36 cellular contexts compared by ENCODE assay signal in genomic region chr1:48785869-48786268, GRCh38. TPM values are rescaled to one million over a fixed set of nuclear protein-coding genes. Genes with fewer than 3 reads are reported as not detected.
A peak's percentile ranks its signal among the peaks of the same experiment; 100 is the strongest.
DNase-seq lines count a peak whose midpoint lies in the region; ATAC-seq and TF ChIP-seq lines count a peak whose summit lies in the region.
"Had no signal": no experiment of that assay in that cellular context is flagged by ENCODE, and none has a peak within 500 bp of the region (broad histone marks: within the 10 kb centered on the region; RNA-seq: fewer than 3 reads in every experiment).

No MANE protein-coding gene starts in this region.

- H3K9me3 Mint-ChIP-seq in activated CD4-positive, alpha-beta T cell treated with anti-CD3 and anti-CD28 coated beads, Interleukin-2, amount 10 ng/mL, durations not matched to agents 24 days and 14 days: peaks cover 7% of the 10 kb centered on the region
- no peaks in the 10 kb centered on the region for H3K9me3 Mint-ChIP-seq in CD4-positive, alpha-beta T cell
- H3K9me3 Mint-ChIP-seq: activated B cell treated with CpG ODN at 0.5 μM for 24 hours had no signal

- CTCF ChIA-PET in CD4-positive, alpha-beta T cell (lab: Charles Lee): no interaction called here

- DNase-seq in activated CD4-positive, alpha-beta T cell treated with anti-CD3 and anti-CD28 coated beads, Interleukin-2, amount 10 ng/mL, durations not matched to agents 24 days and 14 days: no peak
- DNase-seq in activated CD4-positive, alpha-beta T cell treated with anti-CD3 and anti-CD28 coated beads, Interleukin-2, amount 50 U/mL, for 48 hours: no peak
- no peak for DNase-seq in stimulated activated naive CD8-positive, alpha-beta T cell treated with anti-CD3 and anti-CD28 coated beads, Interleukin-15, Interleukin-2, amounts not matched to agents 100 U/mL and 50 U/mL, for 24 hours
- DNase-seq in left ventricle myocardium superior (no peak), heart left ventricle (no peak)
- no peak for DNase-seq in CD4-positive, alpha-beta T cell
- DNase-seq: 8988T; activated B cell treated with CpG ODN at 0.5 μM for 24 hours; activated CD4-positive, alpha-beta T cell treated with anti-CD3 and anti-CD28 coated beads, Interleukin-2, amount 50 U/mL, for 4 hours; activated CD8-positive, alpha-beta memory T cell treated with anti-CD3 and anti-CD28 coated beads, Interleukin-2, amount 50 U/mL, for 4 hours; activated effector memory CD4-positive, alpha-beta T cell treated with anti-CD3 and anti-CD28 coated beads, Interleukin-2, amount 50 U/mL, for 16 hours; C1 segment of cervical spinal cord; COR-L47; DMS53; effector CD8-positive, alpha-beta T cell; hypothalamus; KG1; naive thymus-derived CD4-positive, alpha-beta T cell; NCI-H1092 treated with DMSO at 0.1 percent for 48 hours; NCI-H2081 treated with DMSO at 0.1 percent for 48 hours; NCI-H226; NCI-H526 treated with DMSO at 0.1 percent for 48 hours; NK-92 treated with Interleukin-12 subunit alpha and Interleukin-12 subunit beta, amount 100 ng/mL, for 24 hours; PC-3; stimulated activated CD4-positive, alpha-beta T cell treated with anti-CD3 and anti-CD28 coated beads, Interleukin-4, amount 100 ng/mL, for 1 hour had no signal

- H3K36me3 ChIP-seq in heart left ventricle: no peaks in the 10 kb centered on the region
- H3K36me3 ChIP-seq: neutrophil, prostate gland had no signal

- no peak overlapping the region for H3K4me3 Mint-ChIP-seq in activated CD4-positive, alpha-beta T cell treated with anti-CD3 and anti-CD28 coated beads, Interleukin-2, amount 10 ng/mL, durations not matched to agents 24 days and 14 days
- H3K4me3 Mint-ChIP-seq in CD4-positive, alpha-beta T cell: no peak overlapping the region
- H3K4me3 Mint-ChIP-seq: activated B cell treated with CpG ODN at 0.5 μM for 24 hours; naive thymus-derived CD4-positive, alpha-beta T cell; type B pancreatic cell had no signal

- H3K4me1 ChIP-seq in heart left ventricle: no peaks in the 10 kb centered on the region
- H3K4me1 ChIP-seq: prostate gland had no signal

- no peaks in the 10 kb centered on the region for H3K27me3 ChIP-seq in CD4-positive, alpha-beta T cell (ENCODE audit: control insufficient read depth, insufficient read depth, low read length)
- peaks cover 0 to 17% (median 0%) of the 10 kb centered on the region in 9 donors for H3K27me3 ChIP-seq in heart left ventricle
- H3K27me3 ChIP-seq: neutrophil had no signal

- H3K9me3 ChIP-seq in CD4-positive, alpha-beta T cell (ENCODE audit: control insufficient read depth, low read length): no peaks in the 10 kb centered on the region
- H3K9me3 ChIP-seq in heart left ventricle: no peaks in the 10 kb centered on the region
- H3K9me3 ChIP-seq: neutrophil, prostate gland had no signal

- peak; percentile 52 for ATAC-seq in HG02610 (IDR thresholded peaks at IDR 0.05; ENCODE audit: unreplicated experiment)
- peak; percentile 45 for ATAC-seq in HG03442 (IDR thresholded peaks at IDR 0.05; ENCODE audit: unreplicated experiment)
- ATAC-seq in stimulated activated naive CD8-positive, alpha-beta T cell treated with anti-CD3 and anti-CD28 coated beads, Interleukin-15, Interleukin-2, amounts not matched to agents 100 U/mL and 50 U/mL, for 24 hours: peak; percentile 32
- no peak for ATAC-seq in left ventricle myocardium superior
- no peak for ATAC-seq in CD4-positive, alpha-beta T cell (ENCODE audit: poor library complexity)
- no peak for ATAC-seq in heart left ventricle
- ATAC-seq: naive thymus-derived CD4-positive, alpha-beta T cell; PC-3; sciatic nerve had no signal

- 71 to 86% (median 81%) methylated on average over 1 of the region's 1 CpG for WGBS in heart left ventricle, 4 donors

- H3K27ac ChIP-seq in CD4-positive, alpha-beta T cell (ENCODE audit: low read depth, low read length): no peak overlapping the region
- no peak overlapping the region for H3K27ac ChIP-seq in heart left ventricle
- H3K27ac ChIP-seq: coronary artery, HL-60, neutrophil, prostate gland, SK-N-MC had no signal

- H3K36me3 Mint-ChIP-seq in activated CD4-positive, alpha-beta T cell treated with anti-CD3 and anti-CD28 coated beads, Interleukin-2, amount 10 ng/mL, durations not matched to agents 24 days and 14 days (ENCODE audit: low read depth): no peaks in the 10 kb centered on the region
- H3K36me3 Mint-ChIP-seq in CD4-positive, alpha-beta T cell (ENCODE audit: low read depth): no peaks in the 10 kb centered on the region
- H3K36me3 Mint-ChIP-seq: naive thymus-derived CD4-positive, alpha-beta T cell; type B pancreatic cell had no signal

- no peaks in the 10 kb centered on the region for H3K27me3 Mint-ChIP-seq in activated CD4-positive, alpha-beta T cell treated with anti-CD3 and anti-CD28 coated beads, Interleukin-2, amount 10 ng/mL, durations not matched to agents 24 days and 14 days
- H3K27me3 Mint-ChIP-seq in CD4-positive, alpha-beta T cell: peaks cover 7% of the 10 kb centered on the region
- H3K27me3 Mint-ChIP-seq: activated B cell treated with CpG ODN at 0.5 μM for 24 hours had no signal

- POLR2A ChIA-PET in CD4-positive, alpha-beta T cell (lab: Charles Lee): no interaction called here

- intact Hi-C loops in activated CD4-positive, alpha-beta T cell treated with anti-CD3 and anti-CD28 coated beads, Interleukin-2, amount 10 ng/mL, durations not matched to agents 24 days and 14 days (cut with micrococcal nuclease): loop anchor here (1.0 kb wide), 1 partner anchor 10 kb away; the partner anchor contains the start of gene BEND5
- intact Hi-C loops in left ventricle myocardium superior (cut with micrococcal nuclease) (no loop called here), heart left ventricle (cut with DNase I) (no loop called here)
- intact Hi-C loops in CD4-positive, alpha-beta T cell (cut with DNase I, micrococcal nuclease): loop anchor here in 1 of 2 experiments (10.0 kb wide), 1 partner anchor 61 kb away; no protein-coding TSS in a partner anchor

- peaks cover 22% of the 10 kb centered on the region for H3K4me1 Mint-ChIP-seq in activated CD4-positive, alpha-beta T cell treated with anti-CD3 and anti-CD28 coated beads, Interleukin-2, amount 10 ng/mL, durations not matched to agents 24 days and 14 days
- H3K4me1 Mint-ChIP-seq in CD4-positive, alpha-beta T cell (ENCODE audit: low read depth): no peaks in the 10 kb centered on the region

- TF ChIP-seq POLR2A in heart left ventricle (IDR thresholded peaks at IDR 0.05): no peak

- TF ChIP-seq CTCF in CD4-positive, alpha-beta T cell (IDR thresholded peaks at IDR 0.05): no peak
- TF ChIP-seq CTCF in heart left ventricle (IDR thresholded peaks at IDR 0.05): no peak

- no peak overlapping the region for H3K4me3 ChIP-seq in heart left ventricle
- H3K4me3 ChIP-seq: coronary artery, lung, prostate gland, SK-N-MC had no signal

- H3K27ac Mint-ChIP-seq in activated CD4-positive, alpha-beta T cell treated with anti-CD3 and anti-CD28 coated beads, Interleukin-2, amount 10 ng/mL, durations not matched to agents 24 days and 14 days: peak overlapping the region; percentile 71
- H3K27ac Mint-ChIP-seq in CD4-positive, alpha-beta T cell: no peak overlapping the region
- H3K27ac Mint-ChIP-seq: activated B cell treated with CpG ODN at 0.5 μM for 24 hours; naive thymus-derived CD4-positive, alpha-beta T cell; type B pancreatic cell had no signal

RNA-seq across cellular contexts. Expression of gene BEND5, which starts 9.2 kb away (rescaled TPM):
- total RNA-seq in activated CD4-positive, alpha-beta T cell treated with anti-CD3 and anti-CD28 coated beads, Interleukin-2, amount 10 ng/mL, durations not matched to agents 24 days and 14 days: 11.4 and 11.5 TPM in 2 replicates
- total RNA-seq in left ventricle myocardium superior: 3.9 TPM
- total RNA-seq in CD4-positive, alpha-beta T cell: 1 to 10 TPM; 5.6 to 5.7 TPM
- total RNA-seq in heart left ventricle: 1 to 10 TPM; 1.6 to 6.4 (median 3.5) TPM
- polyA plus RNA-seq in heart left ventricle: 1 to 10 TPM in 1 of 2 donors, under 1 TPM in 1; 0.85 to 4.0 TPM
- total RNA-seq: MCF 10A had no signal

Comparison
In these comparisons a context has a peak if more than half of its experiments do, and no peak if none do; other contexts are left out.
1. ATAC-seq: peak in HG02610 (single experiment), HG03442 (single experiment) and stimulated activated naive CD8-positive, alpha-beta T cell treated with anti-CD3 and anti-CD28 coated beads, Interleukin-15, Interleukin-2, amounts not matched to agents 100 U/mL and 50 U/mL, for 24 hours (single experiment); none in left ventricle myocardium superior (single experiment), CD4-positive, alpha-beta T cell (single experiment) and heart left ventricle (0 of 4).